1 cellular context compared by ENCODE assay signal in the genomic region with DNA sequence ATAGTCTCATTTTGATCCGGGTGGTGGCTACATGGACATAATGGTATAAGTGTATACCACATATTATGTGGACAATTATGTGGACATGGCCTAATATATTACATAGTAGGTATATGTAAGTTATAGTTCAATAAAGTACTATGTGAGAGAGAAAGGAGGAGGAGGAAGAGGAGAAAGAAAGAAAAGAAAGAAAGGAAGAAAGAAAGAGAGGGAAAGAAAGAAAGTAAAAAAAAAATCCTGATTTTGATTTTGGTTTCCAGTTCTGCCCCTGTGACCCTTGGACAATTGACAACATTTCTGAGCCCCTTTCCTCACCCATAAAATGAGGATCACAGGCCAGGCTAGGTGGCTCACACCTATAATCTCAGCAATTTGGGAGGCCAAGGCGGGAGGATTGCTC.
TF ChIP-seq lines count a peak whose summit lies in the region.

No MANE protein-coding gene starts in this region.

TF ChIP-seq in IMR-90, 13 proteins besides CTCF, POLR2A, EP300 and RAD21:
- TF ChIP-seq RFX5 (IDR thresholded peaks at IDR 0.05; ENCODE audit: low read depth, low read length) (no peak), MAFK (IDR thresholded peaks at IDR 0.05; ENCODE audit: low read depth, low read length) (no peak), MXI1 (IDR thresholded peaks at IDR 0.05; ENCODE audit: borderline replicate concordance, low read depth, low read length) (no peak), CHD1 (IDR thresholded peaks at IDR 0.05; ENCODE audit: low read depth, low read length) (no peak), NFE2L2 (IDR thresholded peaks at IDR 0.05; ENCODE audit: low read depth, low read length) (no peak), SMC3 (IDR thresholded peaks at IDR 0.05; ENCODE audit: low read depth, low read length) (no peak), MAZ (IDR thresholded peaks at IDR 0.05; ENCODE audit: borderline replicate concordance, low read depth, low read length) (no peak), FOS (IDR thresholded peaks at IDR 0.05; ENCODE audit: low read depth, low read length) (no peak), BHLHE40 (IDR thresholded peaks at IDR 0.05; ENCODE audit: low read depth, low read length) (no peak), RCOR1 (IDR thresholded peaks at IDR 0.05; ENCODE audit: insufficient replicate concordance, low read length) (no peak), CEBPB (IDR thresholded peaks at IDR 0.05; ENCODE audit: low read depth, low read length) (no peak)
- TF ChIP-seq, protein P1, sequence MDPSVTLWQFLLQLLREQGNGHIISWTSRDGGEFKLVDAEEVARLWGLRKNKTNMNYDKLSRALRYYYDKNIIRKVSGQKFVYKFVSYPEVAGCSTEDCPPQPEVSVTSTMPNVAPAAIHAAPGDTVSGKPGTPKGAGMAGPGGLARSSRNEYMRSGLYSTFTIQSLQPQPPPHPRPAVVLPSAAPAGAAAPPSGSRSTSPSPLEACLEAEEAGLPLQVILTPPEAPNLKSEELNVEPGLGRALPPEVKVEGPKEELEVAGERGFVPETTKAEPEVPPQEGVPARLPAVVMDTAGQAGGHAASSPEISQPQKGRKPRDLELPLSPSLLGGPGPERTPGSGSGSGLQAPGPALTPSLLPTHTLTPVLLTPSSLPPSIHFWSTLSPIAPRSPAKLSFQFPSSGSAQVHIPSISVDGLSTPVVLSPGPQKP (IDR thresholded peaks at IDR 0.05; ENCODE audit: borderline replicate concordance, low read depth, low read length): no peak
- TF ChIP-seq, protein P2, sequence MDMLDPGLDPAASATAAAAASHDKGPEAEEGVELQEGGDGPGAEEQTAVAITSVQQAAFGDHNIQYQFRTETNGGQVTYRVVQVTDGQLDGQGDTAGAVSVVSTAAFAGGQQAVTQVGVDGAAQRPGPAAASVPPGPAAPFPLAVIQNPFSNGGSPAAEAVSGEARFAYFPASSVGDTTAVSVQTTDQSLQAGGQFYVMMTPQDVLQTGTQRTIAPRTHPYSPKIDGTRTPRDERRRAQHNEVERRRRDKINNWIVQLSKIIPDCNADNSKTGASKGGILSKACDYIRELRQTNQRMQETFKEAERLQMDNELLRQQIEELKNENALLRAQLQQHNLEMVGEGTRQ (IDR thresholded peaks at IDR 0.05; ENCODE audit: low read depth, low read length): no peak
